Comparison of ENCODE assay signal across 26 cellular contexts in genomic region chr4:169948271-169948670, GRCh38.
"Had no signal": no experiment of that assay in that cellular context is flagged by ENCODE, and none has a peak within 500 bp of the region (broad histone marks: within the 10 kb centered on the region; RNA-seq: fewer than 3 reads in every experiment).

No MANE protein-coding gene starts in this region.

- ATAC-seq: activated naive CD4-positive, alpha-beta T cell treated with anti-CD3 and anti-CD28 coated beads, Interleukin-2, amount 50 U/mL, for 72 hours; activated T-cell treated with anti-CD3 and anti-CD28 coated beads, Interleukin-2, amount 50 U/mL, for 72 hours; effector memory CD8-positive, alpha-beta T cell; WTC11 had no signal

- DNase-seq: activated CD4-positive, alpha-beta memory T cell treated with anti-CD3 and anti-CD28 coated beads, Interleukin-2, amount 10 ng/mL, durations not matched to agents 7 days and 5 days; activated CD4-positive, alpha-beta T cell treated with anti-CD3 and anti-CD28 coated beads for 1 hour; activated CD4-positive, alpha-beta T cell treated with anti-CD3 and anti-CD28 coated beads for 4 hours; activated CD4-positive, alpha-beta T cell treated with anti-CD3 and anti-CD28 coated beads, Interleukin-2, amount 10 ng/mL, durations not matched to agents 7 days and 5 days; activated CD4-positive, alpha-beta T cell treated with anti-CD3 and anti-CD28 coated beads, Interleukin-2, amount 50 U/mL, for 4 hours; activated CD8-positive, alpha-beta memory T cell treated with anti-CD3 and anti-CD28 coated beads, Interleukin-2, amount 50 U/mL, for 48 hours; activated gamma-delta T cell; activated naive CD4-positive, alpha-beta T cell; activated naive CD4-positive, alpha-beta T cell treated with anti-CD3 and anti-CD28 coated beads, Interleukin-2, amount 10 ng/mL, durations not matched to agents 7 days and 5 days; activated naive CD8-positive, alpha-beta T cell treated with anti-CD3 and anti-CD28 coated beads, Interleukin-2, amount 10 ng/mL, durations not matched to agents 7 days and 5 days; activated T-cell treated with anti-CD3 and anti-CD28 coated beads for 4 hours; activated T-cell treated with anti-CD3 and anti-CD28 coated beads, Interleukin-2, amount 50 U/mL, for 24 hours; activated T-cell treated with anti-CD3 and anti-CD28 coated beads, Interleukin-2, amount 50 U/mL, for 72 hours; cortex of kidney; dermis blood vessel endothelial cell; effector CD4-positive, alpha-beta T cell; effector memory CD8-positive, alpha-beta T cell; erythroblast; esophagus squamous epithelium; foreskin fibroblast; head of caudate nucleus; T-helper 2 cell had no signal

- H3K4me1 ChIP-seq: ascending aorta, esophagus squamous epithelium had no signal

- H3K27me3 Mint-ChIP-seq: activated naive CD4-positive, alpha-beta T cell treated with anti-CD3 and anti-CD28 coated beads, Interleukin-2, amount 10 ng/mL, durations not matched to agents 7 days and 5 days; activated naive CD8-positive, alpha-beta T cell treated with anti-CD3 and anti-CD28 coated beads, Interleukin-2, amount 10 ng/mL, durations not matched to agents 7 days and 5 days; brain had no signal

- H3K27ac ChIP-seq: ascending aorta, esophagus squamous epithelium had no signal

- H3K27ac Mint-ChIP-seq: activated CD4-positive, alpha-beta memory T cell treated with anti-CD3 and anti-CD28 coated beads, Interleukin-2, amount 10 ng/mL, durations not matched to agents 7 days and 5 days; activated CD4-positive, alpha-beta T cell treated with anti-CD3 and anti-CD28 coated beads, Interleukin-2, amount 10 ng/mL, durations not matched to agents 7 days and 5 days; activated naive CD4-positive, alpha-beta T cell treated with anti-CD3 and anti-CD28 coated beads, Interleukin-2, amount 10 ng/mL, durations not matched to agents 7 days and 5 days; activated naive CD4-positive, alpha-beta T cell treated with anti-CD3 and anti-CD28 coated beads, Interleukin-2, amount 50 U/mL, for 72 hours; activated naive CD8-positive, alpha-beta T cell treated with anti-CD3 and anti-CD28 coated beads, Interleukin-2, amount 10 ng/mL, durations not matched to agents 7 days and 5 days; activated T-cell treated with anti-CD3 and anti-CD28 coated beads, Interleukin-2, amount 50 U/mL, for 24 hours; activated T-cell treated with anti-CD3 and anti-CD28 coated beads, Interleukin-2, amount 50 U/mL, for 72 hours; effector memory CD8-positive, alpha-beta T cell; WTC11 had no signal

- H3K4me3 Mint-ChIP-seq: activated CD4-positive, alpha-beta memory T cell treated with anti-CD3 and anti-CD28 coated beads, Interleukin-2, amount 10 ng/mL, durations not matched to agents 7 days and 5 days; activated CD4-positive, alpha-beta T cell treated with anti-CD3 and anti-CD28 coated beads, Interleukin-2, amount 10 ng/mL, durations not matched to agents 7 days and 5 days; activated naive CD4-positive, alpha-beta T cell treated with anti-CD3 and anti-CD28 coated beads, Interleukin-2, amount 10 ng/mL, durations not matched to agents 7 days and 5 days; activated naive CD8-positive, alpha-beta T cell treated with anti-CD3 and anti-CD28 coated beads, Interleukin-2, amount 10 ng/mL, durations not matched to agents 7 days and 5 days; activated T-cell treated with anti-CD3 and anti-CD28 coated beads, Interleukin-2, amount 50 U/mL, for 24 hours; activated T-cell treated with anti-CD3 and anti-CD28 coated beads, Interleukin-2, amount 50 U/mL, for 72 hours; brain; effector memory CD8-positive, alpha-beta T cell; WTC11 had no signal

- H3K4me3 ChIP-seq: ascending aorta, esophagus squamous epithelium had no signal

- H3K9me3 ChIP-seq: ascending aorta, esophagus squamous epithelium had no signal

- H3K36me3 Mint-ChIP-seq: activated naive CD4-positive, alpha-beta T cell treated with anti-CD3 and anti-CD28 coated beads, Interleukin-2, amount 10 ng/mL, durations not matched to agents 7 days and 5 days; activated naive CD4-positive, alpha-beta T cell treated with anti-CD3 and anti-CD28 coated beads, Interleukin-2, amount 50 U/mL, for 72 hours; activated naive CD8-positive, alpha-beta T cell treated with anti-CD3 and anti-CD28 coated beads, Interleukin-2, amount 10 ng/mL, durations not matched to agents 7 days and 5 days; brain had no signal

- H3K4me1 Mint-ChIP-seq: activated CD4-positive, alpha-beta memory T cell treated with anti-CD3 and anti-CD28 coated beads, Interleukin-2, amount 10 ng/mL, durations not matched to agents 7 days and 5 days; activated naive CD4-positive, alpha-beta T cell treated with anti-CD3 and anti-CD28 coated beads, Interleukin-2, amount 10 ng/mL, durations not matched to agents 7 days and 5 days had no signal

- H3K27me3 ChIP-seq: ascending aorta had no signal

- H3K9me3 Mint-ChIP-seq: activated CD4-positive, alpha-beta memory T cell treated with anti-CD3 and anti-CD28 coated beads, Interleukin-2, amount 10 ng/mL, durations not matched to agents 7 days and 5 days; activated CD4-positive, alpha-beta T cell treated with anti-CD3 and anti-CD28 coated beads, Interleukin-2, amount 10 ng/mL, durations not matched to agents 7 days and 5 days; activated naive CD4-positive, alpha-beta T cell treated with anti-CD3 and anti-CD28 coated beads, Interleukin-2, amount 10 ng/mL, durations not matched to agents 7 days and 5 days; activated naive CD4-positive, alpha-beta T cell treated with anti-CD3 and anti-CD28 coated beads, Interleukin-2, amount 50 U/mL, for 72 hours; activated naive CD8-positive, alpha-beta T cell treated with anti-CD3 and anti-CD28 coated beads, Interleukin-2, amount 10 ng/mL, durations not matched to agents 7 days and 5 days; activated T-cell treated with anti-CD3 and anti-CD28 coated beads, Interleukin-2, amount 50 U/mL, for 24 hours; activated T-cell treated with anti-CD3 and anti-CD28 coated beads, Interleukin-2, amount 50 U/mL, for 72 hours; effector memory CD8-positive, alpha-beta T cell had no signal

- H3K36me3 ChIP-seq: ascending aorta, esophagus squamous epithelium had no signal
